In the genomic region with DNA sequence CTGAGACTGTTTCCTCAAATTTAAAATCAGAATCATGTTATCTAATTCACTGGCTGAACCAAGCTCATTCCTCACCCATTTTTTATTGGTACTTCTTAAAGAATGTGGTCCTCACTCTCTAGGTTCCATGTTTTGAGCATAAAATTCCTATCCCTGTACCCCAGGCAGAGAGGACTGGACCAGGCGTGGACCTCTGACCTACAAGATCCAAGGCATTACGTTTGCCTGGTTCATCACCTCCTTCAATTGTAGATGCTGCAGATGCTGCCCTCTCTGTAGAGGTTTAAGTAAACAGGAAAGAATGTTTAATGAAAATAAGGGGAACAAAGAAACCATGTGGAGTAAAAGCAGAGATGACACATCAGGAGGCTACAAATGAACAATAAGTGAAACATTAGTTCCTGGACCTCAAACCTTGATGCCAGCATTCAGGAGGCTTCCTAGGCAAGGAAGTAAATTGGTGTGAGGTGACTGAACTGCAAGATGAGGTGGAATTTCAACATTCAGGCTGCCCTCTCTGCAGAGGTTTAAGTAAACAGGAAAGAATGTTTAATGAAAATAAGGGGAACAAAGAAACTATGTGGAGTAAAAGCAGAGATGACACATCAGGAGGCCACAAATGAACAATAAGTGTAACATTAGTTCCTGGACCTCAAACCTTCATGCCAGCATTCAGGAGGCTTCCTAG, we compare ENCODE assay signal across 7 cellular contexts.
DNase-seq lines count a peak whose midpoint lies in the region; ATAC-seq and TF ChIP-seq lines count a peak whose summit lies in the region.
"Not testable (repeated sequence)": the region's sequence is repeated elsewhere in the genome, so short reads cannot be mapped to it uniquely, and the experiment has no call there.

No MANE protein-coding gene starts in this region.

- intact Hi-C loops in IMR-90 (cut with micrococcal nuclease): not testable (repeated sequence)

- H3K23ac ChIP-seq in IMR-90 (ENCODE audit: low read depth, low read length): not testable (repeated sequence)

- H3K27ac ChIP-seq in IMR-90 (ENCODE audit: insufficient read depth, low read length): peak overlapping the region; percentile 23; the same call in 1 of the 2 replicates
- H3K27ac ChIP-seq in RWPE2 (ENCODE audit: poor library complexity, severe bottlenecking); foreskin keratinocyte: not testable (repeated sequence)

- not testable (repeated sequence) for H2AFZ ChIP-seq in IMR-90 (replicated peaks; ENCODE audit: low read length, poor library complexity)

- H4K91ac ChIP-seq in IMR-90 (ENCODE audit: insufficient read depth, low read depth, low read length): not testable (repeated sequence)

- H4K5ac ChIP-seq in IMR-90 (ENCODE audit: low read depth, low read length): not testable (repeated sequence)

- not testable (repeated sequence) for H3K4me2 ChIP-seq in IMR-90 (ENCODE audit: low read depth, low read length)

- TF ChIP-seq RAD21 in IMR-90 (IDR thresholded peaks at IDR 0.05; ENCODE audit: low read length): not testable (repeated sequence)

- in situ Hi-C loops in IMR-90 (cut with MboI; ENCODE audit: low sequenced_read_pairs): not testable (repeated sequence)

- not testable (repeated sequence) for H4K8ac ChIP-seq in IMR-90 (ENCODE audit: low read depth in 2 of 2, low read length in 2 of 2)

- not testable (repeated sequence) for H2BK20ac ChIP-seq in IMR-90 (ENCODE audit: low read depth, low read length)

- H3K9ac ChIP-seq in IMR-90 (ENCODE audit: low read depth, low read length): not testable (repeated sequence)

- H3K36me3 Mint-ChIP-seq in activated T-helper 17 cell treated with anti-CD3 and anti-CD28 coated beads, Interleukin-2, amount 50 U/mL, for 72 hours (ENCODE audit: low read depth): not testable (repeated sequence)

- H3K9me3 ChIP-seq in IMR-90 (ENCODE audit: control insufficient read depth, insufficient read depth, low read length); RWPE2 (ENCODE audit: severe bottlenecking): not testable (repeated sequence)

- H3K4ac ChIP-seq in IMR-90 (ENCODE audit: low read depth, low read length): not testable (repeated sequence)

- not testable (repeated sequence) for H2BK15ac ChIP-seq in IMR-90 (ENCODE audit: low read depth, low read length)

- not testable (repeated sequence) for BruUV-seq in IMR-90 (replicated peaks; lab: Mats Ljungman, UMichigan)

- H3K4me1 Mint-ChIP-seq in activated T-helper 17 cell treated with anti-CD3 and anti-CD28 coated beads, Interleukin-2, amount 50 U/mL, for 72 hours: not testable (repeated sequence)

- H3K56ac ChIP-seq in IMR-90 (ENCODE audit: extremely low read depth, insufficient read depth, low read length): not testable (repeated sequence)

- not testable (repeated sequence) for H2AK5ac ChIP-seq in IMR-90 (ENCODE audit: low read depth, low read length)

- WGBS in IMR-90 (ENCODE audit: extremely low coverage in 2 of 2, insufficient read length in 1 of 2), 2 experiments: no CpG with 5 or more reads among the region's 2 CpGs

- not testable (repeated sequence) for H3K27me3 ChIP-seq in IMR-90 (ENCODE audit: control insufficient read depth, insufficient read depth, low read length); RWPE2 (ENCODE audit: insufficient read depth, poor library complexity, severe bottlenecking); foreskin keratinocyte

- H3K27ac Mint-ChIP-seq in activated T-helper 17 cell treated with anti-CD3 and anti-CD28 coated beads, Interleukin-2, amount 50 U/mL, for 72 hours: not testable (repeated sequence)

- H3K18ac ChIP-seq in IMR-90 (ENCODE audit: low read depth, low read length): not testable (repeated sequence)

- not testable (repeated sequence) for H3K36me3 ChIP-seq in IMR-90 (ENCODE audit: control insufficient read depth, insufficient read depth, low read length); RWPE2 (ENCODE audit: low read depth)

- not testable (repeated sequence) for H3K27me3 Mint-ChIP-seq in activated T-helper 17 cell treated with anti-CD3 and anti-CD28 coated beads, Interleukin-2, amount 50 U/mL, for 72 hours

- H3K4me1 ChIP-seq in IMR-90 (ENCODE audit: control insufficient read depth, insufficient read depth, low read length); RWPE2 (ENCODE audit: insufficient read depth, poor library complexity, severe bottlenecking); foreskin keratinocyte: not testable (repeated sequence)

- not testable (repeated sequence) for H3K14ac ChIP-seq in IMR-90 (replicated peaks; ENCODE audit: low read depth, low read length)

- TF ChIP-seq POLR2A in IMR-90 (IDR thresholded peaks at IDR 0.05; ENCODE audit: low read depth, low read length): not testable (repeated sequence)

- H3K9me3 Mint-ChIP-seq in activated T-helper 17 cell treated with anti-CD3 and anti-CD28 coated beads, Interleukin-2, amount 50 U/mL, for 72 hours: not testable (repeated sequence)

- not testable (repeated sequence) for H3K4me3 Mint-ChIP-seq in activated T-helper 17 cell treated with anti-CD3 and anti-CD28 coated beads, Interleukin-2, amount 50 U/mL, for 72 hours

- 0 out of 2 replicates have a peak overlapping the region, but pooled peaks have one; percentile 32 for H2BK120ac ChIP-seq in IMR-90 (ENCODE audit: low read depth, low read length)

- H4K20me1 ChIP-seq in IMR-90 (ENCODE audit: insufficient read depth, low read length): not testable (repeated sequence)

- DNase-seq in IMR-90; RWPE2 (ENCODE audit: low spot score); foreskin keratinocyte: not testable (repeated sequence)

- not testable (repeated sequence) for TF ChIP-seq CTCF in IMR-90 (conservative IDR thresholded peaks at IDR 0.05; ENCODE audit: low read depth, low read length); RWPE2 (IDR thresholded peaks at IDR 0.05; ENCODE audit: poor library complexity, severe bottlenecking); foreskin keratinocyte (conservative IDR thresholded peaks at IDR 0.05)

- POLR2A ChIA-PET in IMR-90 (lab: Charles Lee; ENCODE audit: unreplicated experiment): not testable (repeated sequence)

- ATAC-seq in GM18868 (IDR thresholded peaks at IDR 0.05; ENCODE audit: unreplicated experiment): peak; percentile 32
- ATAC-seq in GM21423 (IDR thresholded peaks at IDR 0.05; ENCODE audit: unreplicated experiment): peak; percentile 60
- peak; percentile 55 for ATAC-seq in HG02759 (IDR thresholded peaks at IDR 0.05; ENCODE audit: unreplicated experiment)
- ATAC-seq in IMR-90 (ENCODE audit: low read depth): peak; percentile 48
- ATAC-seq in RWPE2 (ENCODE audit: low read depth): peak; percentile 98
- ATAC-seq in activated T-helper 17 cell treated with anti-CD3 and anti-CD28 coated beads, Interleukin-2, amount 50 U/mL, for 72 hours (replicated peaks): peak; percentile 57
- peak; percentile 89 for ATAC-seq in foreskin keratinocyte

- CTCF ChIA-PET in IMR-90 (lab: Yijun Ruan, JAX): not testable (repeated sequence)

- H3K9me1 ChIP-seq in IMR-90 (ENCODE audit: insufficient read depth, low read length): not testable (repeated sequence)

- dilution Hi-C loops in IMR-90 (cut with HindIII; ENCODE audit: low sequenced_read_pairs, unreplicated experiment): not testable (repeated sequence)

- H2AK9ac ChIP-seq in IMR-90 (replicated peaks; ENCODE audit: low read depth, low read length, poor library complexity): not testable (repeated sequence)

- not testable (repeated sequence) for H2BK5ac ChIP-seq in IMR-90 (ENCODE audit: low read depth, low read length, poor library complexity, severe bottlenecking)

- H3K4me3 ChIP-seq in IMR-90 (ENCODE audit: insufficient read depth, low read depth, low read length); RWPE2 (ENCODE audit: severe bottlenecking): not testable (repeated sequence)

- not testable (repeated sequence) for H3K79me1 ChIP-seq in IMR-90 (ENCODE audit: low read depth in 1 of 2, low read length in 2 of 2)

Comparison
In these comparisons a context has a peak if more than half of its experiments do, and no peak if none do; other contexts are left out.
1. ATAC-seq: peak in every context shown above with its lines; median percentile 98 in RWPE2; 89 in foreskin keratinocyte; 60 in GM21423; 57 in activated T-helper 17 cell treated with anti-CD3 and anti-CD28 coated beads, Interleukin-2, amount 50 U/mL, for 72 hours; 55 in HG02759; 48 in IMR-90; 32 in GM18868.